In the genomic region with DNA sequence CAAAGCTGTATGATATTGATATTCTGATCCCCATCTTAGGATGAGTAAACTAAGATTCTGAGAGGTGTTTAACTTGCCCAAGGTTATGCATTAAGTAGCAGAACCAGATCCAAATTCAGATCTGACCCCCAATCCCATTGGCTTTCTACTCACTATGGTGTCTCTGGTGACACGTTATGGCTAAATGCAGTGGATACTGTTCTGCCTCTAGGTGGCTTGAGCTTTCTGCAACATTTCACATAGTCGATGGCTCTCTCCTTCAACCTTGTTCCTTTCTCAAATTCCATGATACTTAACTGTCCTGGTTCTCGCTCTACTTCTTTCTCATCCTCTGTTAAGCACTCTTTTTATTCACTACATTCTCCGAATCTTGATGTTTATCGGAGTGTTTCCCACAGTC, we compare ENCODE assay signal across 8 cellular contexts. TPM values are rescaled to one million over a fixed set of nuclear protein-coding genes. Genes with fewer than 3 reads are reported as not detected.
DNase-seq lines count a peak whose midpoint lies in the region; ATAC-seq, FAIRE-seq and TF ChIP-seq lines count a peak whose summit lies in the region.

No MANE protein-coding gene starts in this region.

- no peak overlapping the region for H3K27ac ChIP-seq in naive thymus-derived CD4-positive, alpha-beta T cell (ENCODE audit: low read depth, low read length)
- no peak overlapping the region for H3K27ac ChIP-seq in CD8-positive, alpha-beta memory T cell (ENCODE audit: low read depth, low read length)

- TF ChIP-seq POLR2A in GM12891 (IDR thresholded peaks at IDR 0.05; ENCODE audit: low read depth, low read length) = no peak

- no peaks in the 10 kb centered on the region for H3K9me3 ChIP-seq in naive thymus-derived CD4-positive, alpha-beta T cell (ENCODE audit: control insufficient read depth in 2 of 3, low read length in 3 of 3)
- H3K9me3 ChIP-seq in MG63 = no peaks in the 10 kb centered on the region
- no peaks in the 10 kb centered on the region for H3K9me3 ChIP-seq in CD8-positive, alpha-beta memory T cell (ENCODE audit: low read length)

- H3K4me3 Mint-ChIP-seq in naive thymus-derived CD4-positive, alpha-beta T cell = no peak overlapping the region
- no peak overlapping the region for H3K4me3 Mint-ChIP-seq in CD8-positive, alpha-beta memory T cell

- DNase-seq in GM12891 (ENCODE audit: insufficient read length, low spot score) (no peak), amniotic epithelial cell (ENCODE audit: low read depth) (peak; percentile 20), MG63 (no peak), COLO668 (lab: John Stamatoyannopoulos, UW; ENCODE audit: unreplicated experiment) (no peak), AG08395 (ENCODE audit: low spot score) (no peak)
- no peak for DNase-seq in naive thymus-derived CD4-positive, alpha-beta T cell
- no peak for DNase-seq in CD8-positive, alpha-beta memory T cell

- no peaks in the 10 kb centered on the region for H3K4me1 Mint-ChIP-seq in naive thymus-derived CD4-positive, alpha-beta T cell
- H3K4me1 Mint-ChIP-seq in CD8-positive, alpha-beta memory T cell = no peaks in the 10 kb centered on the region

- CTCF ChIA-PET in naive thymus-derived CD4-positive, alpha-beta T cell (lab: Charles Lee) = interaction anchor here (0.6 to 1.6 kb wide), 2 partner anchors 75 to 1120 kb away, joined by 3 to 4 read pairs; no protein-coding TSS in a partner anchor
- CTCF ChIA-PET in CD8-positive, alpha-beta memory T cell (lab: Charles Lee) = interaction anchor here (1.3 kb wide), 1 partner anchor 9 kb away, joined by 3 read pairs; no protein-coding TSS in a partner anchor

- no peaks in the 10 kb centered on the region for H3K27me3 ChIP-seq in naive thymus-derived CD4-positive, alpha-beta T cell (ENCODE audit: control insufficient read depth in 2 of 2, insufficient read depth in 2 of 2, low read length in 2 of 2)
- H3K27me3 ChIP-seq in MG63 = no peaks in the 10 kb centered on the region
- no peaks in the 10 kb centered on the region for H3K27me3 ChIP-seq in CD8-positive, alpha-beta memory T cell (ENCODE audit: insufficient read depth, low read length, poor library complexity, severe bottlenecking)

- FAIRE-seq in GM12891 (lab: Jason Lieb, UNC) = peak; percentile 76

- intact Hi-C loops in naive thymus-derived CD4-positive, alpha-beta T cell (cut with micrococcal nuclease) = loop anchor here in 1 of 2 donors (2.0 kb wide), 1 partner anchor 21 kb away; the partner anchor contains the start of gene FUT4

- H3K27ac Mint-ChIP-seq in naive thymus-derived CD4-positive, alpha-beta T cell = no peak overlapping the region
- H3K27ac Mint-ChIP-seq in CD8-positive, alpha-beta memory T cell = no peak overlapping the region

- peak; percentile 57 for ATAC-seq in HG03064 (IDR thresholded peaks at IDR 0.05; ENCODE audit: low read depth, unreplicated experiment)
- ATAC-seq in naive thymus-derived CD4-positive, alpha-beta T cell = peak; percentile 51

- H3K4me1 ChIP-seq in naive thymus-derived CD4-positive, alpha-beta T cell (ENCODE audit: control insufficient read depth in 2 of 2, insufficient read depth in 2 of 2, low read length in 2 of 2) = no peaks in the 10 kb centered on the region
- H3K4me1 ChIP-seq in CD8-positive, alpha-beta memory T cell (ENCODE audit: insufficient read depth, low read length) = no peaks in the 10 kb centered on the region

- POLR2A ChIA-PET in naive thymus-derived CD4-positive, alpha-beta T cell (lab: Charles Lee) = interaction anchor here (0.7 kb wide), 1 partner anchor 1431 kb away, joined by 4 read pairs; no protein-coding TSS in a partner anchor
- POLR2A ChIA-PET in CD8-positive, alpha-beta memory T cell (lab: Charles Lee) = no interaction called here

- H3K4me3 ChIP-seq in naive thymus-derived CD4-positive, alpha-beta T cell (ENCODE audit: low read length) = no peak overlapping the region
- no peak overlapping the region for H3K4me3 ChIP-seq in MG63
- H3K4me3 ChIP-seq in CD8-positive, alpha-beta memory T cell (ENCODE audit: low read length) = no peak overlapping the region

- no peaks in the 10 kb centered on the region for H3K36me3 Mint-ChIP-seq in naive thymus-derived CD4-positive, alpha-beta T cell
- H3K36me3 Mint-ChIP-seq in CD8-positive, alpha-beta memory T cell = no peaks in the 10 kb centered on the region

- no peaks in the 10 kb centered on the region for H3K9me3 Mint-ChIP-seq in naive thymus-derived CD4-positive, alpha-beta T cell
- no peaks in the 10 kb centered on the region for H3K9me3 Mint-ChIP-seq in CD8-positive, alpha-beta memory T cell

- peaks cover 3 to 31% (median 13%) of the 10 kb centered on the region in 5 donors for H3K27me3 Mint-ChIP-seq in naive thymus-derived CD4-positive, alpha-beta T cell
- H3K27me3 Mint-ChIP-seq in CD8-positive, alpha-beta memory T cell = peaks cover 5 to 30% of the 10 kb centered on the region in 2 donors

- H3K36me3 ChIP-seq in naive thymus-derived CD4-positive, alpha-beta T cell (ENCODE audit: control insufficient read depth in 2 of 3, insufficient read depth in 3 of 3, low read length in 3 of 3) = no peaks in the 10 kb centered on the region
- no peaks in the 10 kb centered on the region for H3K36me3 ChIP-seq in MG63
- H3K36me3 ChIP-seq in CD8-positive, alpha-beta memory T cell (ENCODE audit: insufficient read depth, low read length) = no peaks in the 10 kb centered on the region

TF ChIP-seq in GM12891, 5 proteins besides CTCF, POLR2A, EP300 and RAD21:
- TF ChIP-seq TAF1 (IDR thresholded peaks at IDR 0.05; ENCODE audit: low read depth, low read length) = no peak
- TF ChIP-seq POU2F2 (IDR thresholded peaks at IDR 0.05; ENCODE audit: low read depth, low read length) = no peak
- no peak for TF ChIP-seq POLR2AphosphoS5 (IDR thresholded peaks at IDR 0.05; ENCODE audit: low read depth, low read length)
- no peak for TF ChIP-seq PAX5 (IDR thresholded peaks at IDR 0.05; ENCODE audit: insufficient read depth, low read length, severe bottlenecking)
- no peak for TF ChIP-seq SPI1 (IDR thresholded peaks at IDR 0.05; ENCODE audit: low read depth, low read length)

RNA-seq across cellular contexts. Expression of gene C11orf97, which starts 9.4 kb away (rescaled TPM):
- polyA plus RNA-seq in GM12891 (2012; ENCODE audit: low read depth, missing spikeins) = not detected
- not detected for total RNA-seq in naive thymus-derived CD4-positive, alpha-beta T cell
- not detected for polyA plus RNA-seq in naive thymus-derived CD4-positive, alpha-beta T cell
- total RNA-seq in MG63 (2014; rRNA removed; shearing (Covaris generic); ENCODE audit: low replicate concordance) = not detected in 2 replicates
- not detected for total RNA-seq in CD8-positive, alpha-beta memory T cell
- polyA plus RNA-seq in CD8-positive, alpha-beta memory T cell = not detected

RNA-seq across cellular contexts. Expression of gene FUT4, which starts 22.0 kb away (rescaled TPM):
- 2.1 TPM for polyA plus RNA-seq in GM12891 (2012; ENCODE audit: low read depth, missing spikeins)
- total RNA-seq in naive thymus-derived CD4-positive, alpha-beta T cell = 10 to 100 TPM in 1 of 5 experiments, 1 to 10 TPM in 4; 5.6 to 10.2 (median 6.9) TPM
- 1 to 10 TPM; 1.4 to 1.9 TPM for polyA plus RNA-seq in naive thymus-derived CD4-positive, alpha-beta T cell
- 4.6 and 9.4 TPM in 2 replicates for total RNA-seq in MG63 (2014; rRNA removed; shearing (Covaris generic); ENCODE audit: low replicate concordance)
- total RNA-seq in CD8-positive, alpha-beta memory T cell = 1 to 10 TPM; 7.6 to 7.9 TPM
- 2.1 TPM for polyA plus RNA-seq in CD8-positive, alpha-beta memory T cell

RNA-seq across cellular contexts. Expression of gene ANKRD49, which starts 27.9 kb away (rescaled TPM):
- polyA plus RNA-seq in GM12891 (2012; ENCODE audit: low read depth, missing spikeins) = 21.1 TPM
- 10 to 100 TPM; 25.6 to 64.4 (median 44.5) TPM for total RNA-seq in naive thymus-derived CD4-positive, alpha-beta T cell
- 10 to 100 TPM; 17.1 to 32.7 TPM for polyA plus RNA-seq in naive thymus-derived CD4-positive, alpha-beta T cell
- 11.3 and 24.2 TPM in 2 replicates for total RNA-seq in MG63 (2014; rRNA removed; shearing (Covaris generic); ENCODE audit: low replicate concordance)
- 10 to 100 TPM; 21.6 to 25.9 TPM for total RNA-seq in CD8-positive, alpha-beta memory T cell
- polyA plus RNA-seq in CD8-positive, alpha-beta memory T cell = 28.3 TPM

RNA-seq across cellular contexts. Expression of gene MRE11, which starts 28.0 kb away (rescaled TPM):
- 16.8 TPM for polyA plus RNA-seq in GM12891 (2012; ENCODE audit: low read depth, missing spikeins)
- total RNA-seq in naive thymus-derived CD4-positive, alpha-beta T cell = 10 to 100 TPM; 19.0 to 45.5 (median 40.1) TPM
- 10 to 100 TPM; 11.8 to 15.6 TPM for polyA plus RNA-seq in naive thymus-derived CD4-positive, alpha-beta T cell
- total RNA-seq in MG63 (2014; rRNA removed; shearing (Covaris generic); ENCODE audit: low replicate concordance) = 8.8 and 27.8 TPM in 2 replicates
- total RNA-seq in CD8-positive, alpha-beta memory T cell = 10 to 100 TPM; 39.8 to 40.0 TPM
- polyA plus RNA-seq in CD8-positive, alpha-beta memory T cell = 14.4 TPM

RNA-seq across cellular contexts. Expression of gene PIWIL4, which starts 45.5 kb away (rescaled TPM):
- 0.54 TPM for polyA plus RNA-seq in GM12891 (2012; ENCODE audit: low read depth, missing spikeins)
- 1 to 10 TPM in 4 of 5 experiments, under 1 TPM in 1; 0.80 to 3.1 (median 1.5) TPM for total RNA-seq in naive thymus-derived CD4-positive, alpha-beta T cell
- polyA plus RNA-seq in naive thymus-derived CD4-positive, alpha-beta T cell = under 1 TPM; 0.59 to 0.90 TPM
- 0.20 TPM in 1 of 2 replicates, not detected in the other for total RNA-seq in MG63 (2014; rRNA removed; shearing (Covaris generic); ENCODE audit: low replicate concordance)
- total RNA-seq in CD8-positive, alpha-beta memory T cell = under 1 TPM; 0.58 to 0.61 TPM
- polyA plus RNA-seq in CD8-positive, alpha-beta memory T cell = 0.36 TPM
